Comparison of ENCODE assay signal across 13 cellular contexts in genomic region chr11:2426826-2427521, GRCh38. TPM values are rescaled to one million over a fixed set of nuclear protein-coding genes. Genes with fewer than 3 reads are reported as not detected.
"Had no signal": no experiment of that assay in that cellular context is flagged by ENCODE, and none has a peak within 500 bp of the region (broad histone marks: within the 10 kb centered on the region; RNA-seq: fewer than 3 reads in every experiment).

No MANE protein-coding gene starts in this region.

- H3K4me1 ChIP-seq: esophagus muscularis mucosa, parathyroid adenoma had no signal

- H3K36me3 ChIP-seq: esophagus muscularis mucosa had no signal

- ATAC-seq: activated CD8-positive, alpha-beta memory T cell treated with anti-CD3 and anti-CD28 coated beads, Interleukin-2, amount 10 ng/mL, durations not matched to agents 7 days and 5 days; activated T-cell treated with anti-CD3 and anti-CD28 coated beads, Interleukin-2, amount 50 U/mL, for 4 hours had no signal

- H3K27ac ChIP-seq: esophagus muscularis mucosa, parathyroid adenoma, skin epidermis had no signal

- FAIRE-seq: endometrium had no signal

- DNase-seq: activated CD8-positive, alpha-beta memory T cell treated with anti-CD3 and anti-CD28 coated beads, Interleukin-2, amount 10 ng/mL, durations not matched to agents 7 days and 5 days; activated gamma-delta T cell; activated naive CD8-positive, alpha-beta T cell treated with anti-CD3 and anti-CD28 coated beads for 36 hours; activated T-cell treated with anti-CD3 and anti-CD28 coated beads, Interleukin-2, amount 50 U/mL, for 4 hours; mesendoderm; retina; SW 1271 had no signal

- H3K4me3 ChIP-seq: esophagus muscularis mucosa, skin epidermis had no signal

- H3K9me3 ChIP-seq: esophagus muscularis mucosa had no signal

RNA-seq across cellular contexts. Expression of gene TRPM5, which starts 17.3 kb away (rescaled TPM):
- total RNA-seq: activated CD8-positive, alpha-beta memory T cell treated with anti-CD3 and anti-CD28 coated beads, Interleukin-2, amount 10 ng/mL, durations not matched to agents 7 days and 5 days; activated naive CD8-positive, alpha-beta T cell treated with anti-CD3 and anti-CD28 coated beads for 36 hours; activated T-cell treated with anti-CD3 and anti-CD28 coated beads, Interleukin-2, amount 50 U/mL, for 4 hours; dermis microvascular lymphatic vessel endothelial cell; esophagus muscularis mucosa; fibroblast of villous mesenchyme had no signal

RNA-seq across cellular contexts. Expression of gene KCNQ1, which starts 17.8 kb away (rescaled TPM):
- total RNA-seq: fibroblast of villous mesenchyme had no signal
